In the genomic region with DNA sequence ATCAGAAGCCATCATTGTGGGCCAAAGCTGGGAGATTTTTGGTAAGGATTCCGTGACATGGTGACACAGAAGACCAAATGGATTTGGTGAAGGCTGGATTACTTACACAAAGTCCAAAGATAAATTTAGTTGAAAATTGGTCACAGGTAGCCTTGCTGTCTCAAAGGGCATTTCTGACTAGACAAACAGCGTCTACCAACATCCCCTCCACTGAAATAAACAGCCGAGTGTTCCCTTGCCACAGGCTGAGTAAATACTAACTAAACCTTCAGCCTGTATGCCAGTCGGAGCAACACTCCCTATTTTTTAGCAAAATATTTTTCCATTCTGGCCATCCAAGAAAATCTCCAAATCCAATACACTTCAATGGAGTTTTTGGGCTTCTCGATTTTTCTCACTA, we compare ENCODE assay signal across 18 cellular contexts.
"Had no signal": no experiment of that assay in that cellular context is flagged by ENCODE, and none has a peak within 500 bp of the region (broad histone marks: within the 10 kb centered on the region; RNA-seq: fewer than 3 reads in every experiment).

No MANE protein-coding gene starts in this region.

- H3K9me3 Mint-ChIP-seq: endodermal cell; natural killer cell treated with Interleukin-12 subunit alpha and Interleukin-12 subunit beta and Interleukin-15 and Interleukin-18, amount 100 ng/mL, for 72 hours; stimulated activated naive B cell treated with anti-CD40 and anti-IgM and Interleukin-4, amounts not matched to agents 10 μg/mL and 1 μg/mL and 100 μg/mL, for 72 hours; stimulated activated naive CD8-positive, alpha-beta T cell treated with anti-CD3 and anti-CD28 coated beads, Interleukin-15, amount 100 ng/mL, for 72 hours had no signal

- H3K27ac Mint-ChIP-seq: endodermal cell; natural killer cell treated with Interleukin-12 subunit alpha and Interleukin-12 subunit beta and Interleukin-15 and Interleukin-18, amount 100 ng/mL, for 72 hours; stimulated activated naive B cell treated with anti-CD40 and anti-IgM and Interleukin-4, amounts not matched to agents 10 μg/mL and 1 μg/mL and 100 μg/mL, for 72 hours; stimulated activated naive CD8-positive, alpha-beta T cell treated with anti-CD3 and anti-CD28 coated beads, Interleukin-15, amount 100 ng/mL, for 72 hours had no signal

- H3K4me1 ChIP-seq: foreskin keratinocyte, prostate gland, uterus had no signal

- H3K4me3 ChIP-seq: coronary artery, prostate gland, thoracic aorta, upper lobe of left lung, uterus had no signal

- H3K36me3 Mint-ChIP-seq: natural killer cell treated with Interleukin-12 subunit alpha and Interleukin-12 subunit beta and Interleukin-15 and Interleukin-18, amount 100 ng/mL, for 72 hours; stimulated activated naive B cell treated with anti-CD40 and anti-IgM and Interleukin-4, amounts not matched to agents 10 μg/mL and 1 μg/mL and 100 μg/mL, for 72 hours had no signal

- DNase-seq: effector CD4-positive, alpha-beta T cell; endodermal cell; erythroblast; foreskin keratinocyte; hippocampal formation; mammary epithelial cell; stimulated activated CD4-positive, alpha-beta T cell treated with anti-CD3 and anti-CD28 coated beads, Interleukin-2, amount 100 ng/mL, for 24 hours; stimulated activated CD4-positive, alpha-beta T cell treated with anti-CD3 and anti-CD28 coated beads, Interleukin-4, amount 100 ng/mL, for 4 hours; stimulated activated naive B cell treated with anti-CD40 and anti-IgM and Interleukin-4, amounts not matched to agents 10 μg/mL and 1 μg/mL and 100 μg/mL, for 72 hours; stimulated activated naive CD8-positive, alpha-beta T cell treated with anti-CD3 and anti-CD28 coated beads, Interleukin-15, amount 100 ng/mL, for 72 hours; upper lobe of left lung; uterus had no signal

- ATAC-seq: foreskin keratinocyte; natural killer cell treated with Interleukin-12 subunit alpha and Interleukin-12 subunit beta and Interleukin-15 and Interleukin-18, amount 100 ng/mL, for 72 hours; sciatic nerve; stimulated activated naive B cell treated with anti-CD40 and anti-IgM and Interleukin-4, amounts not matched to agents 10 μg/mL and 1 μg/mL and 100 μg/mL, for 72 hours; stimulated activated naive CD8-positive, alpha-beta T cell treated with anti-CD3 and anti-CD28 coated beads, Interleukin-15, amount 100 ng/mL, for 72 hours had no signal

- H3K9ac ChIP-seq: parathyroid adenoma had no signal

- H3K36me3 ChIP-seq: prostate gland, thoracic aorta, upper lobe of left lung, uterus had no signal

- H3K4me1 Mint-ChIP-seq: stimulated activated naive CD8-positive, alpha-beta T cell treated with anti-CD3 and anti-CD28 coated beads, Interleukin-15, amount 100 ng/mL, for 72 hours had no signal

- H3K27me3 ChIP-seq: foreskin keratinocyte, upper lobe of left lung, uterus had no signal

- H3K4me3 Mint-ChIP-seq: endodermal cell; natural killer cell treated with Interleukin-12 subunit alpha and Interleukin-12 subunit beta and Interleukin-15 and Interleukin-18, amount 100 ng/mL, for 72 hours; stimulated activated naive B cell treated with anti-CD40 and anti-IgM and Interleukin-4, amounts not matched to agents 10 μg/mL and 1 μg/mL and 100 μg/mL, for 72 hours; stimulated activated naive CD8-positive, alpha-beta T cell treated with anti-CD3 and anti-CD28 coated beads, Interleukin-15, amount 100 ng/mL, for 72 hours had no signal

- H3K27ac ChIP-seq: coronary artery, foreskin keratinocyte, parathyroid adenoma, prostate gland, thoracic aorta, upper lobe of left lung, uterus had no signal

- H3K9me3 ChIP-seq: prostate gland, thoracic aorta, upper lobe of left lung, uterus had no signal
